In the genomic region with DNA sequence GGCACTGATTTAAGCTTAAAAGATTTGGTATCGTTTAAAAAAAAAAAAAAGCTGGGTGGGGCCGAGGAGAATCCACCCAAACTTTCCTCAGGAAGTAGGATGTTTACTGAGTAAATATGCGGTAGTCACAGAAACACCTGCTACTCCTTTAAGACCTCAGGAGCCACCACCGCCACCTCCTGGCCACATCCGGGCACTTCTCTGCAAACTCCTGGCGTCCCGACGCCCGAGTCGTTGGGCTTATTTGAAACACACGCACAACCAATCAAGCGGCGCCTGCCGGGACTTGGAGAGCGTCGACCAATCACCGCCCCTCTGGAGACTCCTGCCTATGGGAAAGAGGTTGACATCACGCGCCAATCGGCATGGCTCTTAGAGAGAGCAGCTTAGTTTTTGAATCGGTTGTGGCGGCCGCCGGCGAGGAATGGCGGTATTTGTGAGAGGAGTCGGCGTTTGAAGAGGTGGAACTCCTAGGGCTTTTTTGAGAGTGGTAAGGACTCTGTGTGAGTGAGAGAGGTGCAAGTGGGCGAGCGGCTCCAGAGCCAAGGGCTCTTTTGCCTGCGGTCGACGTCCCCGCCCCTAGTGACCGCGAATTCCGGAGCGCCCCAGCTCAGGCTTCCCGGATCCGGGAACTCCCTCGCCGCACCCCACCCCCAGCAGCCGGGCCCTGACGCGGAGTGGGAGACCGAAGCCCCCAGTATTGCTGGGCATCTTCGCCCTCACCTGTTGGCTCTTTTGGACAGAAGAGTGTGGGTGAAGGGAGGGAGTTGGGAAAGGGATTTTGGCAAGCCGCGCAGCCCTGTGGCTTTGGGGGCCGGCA, we compare ENCODE assay signal across 1 cellular context.
TF ChIP-seq lines count a peak whose summit lies in the region.

A gene with protein sequence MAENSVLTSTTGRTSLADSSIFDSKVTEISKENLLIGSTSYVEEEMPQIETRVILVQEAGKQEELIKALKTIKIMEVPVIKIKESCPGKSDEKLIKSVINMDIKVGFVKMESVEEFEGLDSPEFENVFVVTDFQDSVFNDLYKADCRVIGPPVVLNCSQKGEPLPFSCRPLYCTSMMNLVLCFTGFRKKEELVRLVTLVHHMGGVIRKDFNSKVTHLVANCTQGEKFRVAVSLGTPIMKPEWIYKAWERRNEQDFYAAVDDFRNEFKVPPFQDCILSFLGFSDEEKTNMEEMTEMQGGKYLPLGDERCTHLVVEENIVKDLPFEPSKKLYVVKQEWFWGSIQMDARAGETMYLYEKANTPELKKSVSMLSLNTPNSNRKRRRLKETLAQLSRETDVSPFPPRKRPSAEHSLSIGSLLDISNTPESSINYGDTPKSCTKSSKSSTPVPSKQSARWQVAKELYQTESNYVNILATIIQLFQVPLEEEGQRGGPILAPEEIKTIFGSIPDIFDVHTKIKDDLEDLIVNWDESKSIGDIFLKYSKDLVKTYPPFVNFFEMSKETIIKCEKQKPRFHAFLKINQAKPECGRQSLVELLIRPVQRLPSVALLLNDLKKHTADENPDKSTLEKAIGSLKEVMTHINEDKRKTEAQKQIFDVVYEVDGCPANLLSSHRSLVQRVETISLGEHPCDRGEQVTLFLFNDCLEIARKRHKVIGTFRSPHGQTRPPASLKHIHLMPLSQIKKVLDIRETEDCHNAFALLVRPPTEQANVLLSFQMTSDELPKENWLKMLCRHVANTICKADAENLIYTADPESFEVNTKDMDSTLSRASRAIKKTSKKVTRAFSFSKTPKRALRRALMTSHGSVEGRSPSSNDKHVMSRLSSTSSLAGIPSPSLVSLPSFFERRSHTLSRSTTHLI (plus strand): TSS at position 359 of the 820 bp plus-strand sequence. CDS start 3,805 bp downstream, outside the sequence.

TF ChIP-seq in K562, 482 proteins besides CTCF, POLR2A, EP300 and RAD21 (continued from another document and continues in another):
- TF ChIP-seq, protein P1, sequence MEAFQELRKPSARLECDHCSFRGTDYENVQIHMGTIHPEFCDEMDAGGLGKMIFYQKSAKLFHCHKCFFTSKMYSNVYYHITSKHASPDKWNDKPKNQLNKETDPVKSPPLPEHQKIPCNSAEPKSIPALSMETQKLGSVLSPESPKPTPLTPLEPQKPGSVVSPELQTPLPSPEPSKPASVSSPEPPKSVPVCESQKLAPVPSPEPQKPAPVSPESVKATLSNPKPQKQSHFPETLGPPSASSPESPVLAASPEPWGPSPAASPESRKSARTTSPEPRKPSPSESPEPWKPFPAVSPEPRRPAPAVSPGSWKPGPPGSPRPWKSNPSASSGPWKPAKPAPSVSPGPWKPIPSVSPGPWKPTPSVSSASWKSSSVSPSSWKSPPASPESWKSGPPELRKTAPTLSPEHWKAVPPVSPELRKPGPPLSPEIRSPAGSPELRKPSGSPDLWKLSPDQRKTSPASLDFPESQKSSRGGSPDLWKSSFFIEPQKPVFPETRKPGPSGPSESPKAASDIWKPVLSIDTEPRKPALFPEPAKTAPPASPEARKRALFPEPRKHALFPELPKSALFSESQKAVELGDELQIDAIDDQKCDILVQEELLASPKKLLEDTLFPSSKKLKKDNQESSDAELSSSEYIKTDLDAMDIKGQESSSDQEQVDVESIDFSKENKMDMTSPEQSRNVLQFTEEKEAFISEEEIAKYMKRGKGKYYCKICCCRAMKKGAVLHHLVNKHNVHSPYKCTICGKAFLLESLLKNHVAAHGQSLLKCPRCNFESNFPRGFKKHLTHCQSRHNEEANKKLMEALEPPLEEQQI (IDR thresholded peaks at IDR 0.05): peak; percentile 99
- TF ChIP-seq SMARCA5 (IDR thresholded peaks at IDR 0.05) (no peak), MYC (IDR thresholded peaks at IDR 0.05; ENCODE audit: low read depth, low read length) (peak; percentile 79), MYC (CRISPR knock-in tag; IDR thresholded peaks at IDR 0.05; ENCODE audit: borderline replicate concordance, low read depth) (0 out of 2 replicates have a peak, but pooled peaks have one; percentile 54), FOXJ3 (CRISPR knock-in tag; IDR thresholded peaks at IDR 0.05) (peak; percentile 98), ZBTB17 (CRISPR knock-in tag; IDR thresholded peaks at IDR 0.05) (0 out of 2 replicates have a peak, but pooled peaks have one; percentile 12), BRCA1 (IDR thresholded peaks at IDR 0.05) (no peak), BRCA1 (CRISPR knock-in tag; IDR thresholded peaks at IDR 0.05) (no peak; the same call in 1 of the 2 replicates), NUFIP1 (IDR thresholded peaks at IDR 0.05; ENCODE audit: partially characterized antibody) (no peak), ETV6 (IDR thresholded peaks at IDR 0.05; ENCODE audit: borderline replicate concordance in 1 of 2, low read depth in 2 of 2, low read length in 1 of 2) (0 out of 4 replicates have a peak, but pooled peaks of 1 of the 2 experiments have one; percentile 14), ETV6 (CRISPR knock-in tag; IDR thresholded peaks at IDR 0.05; ENCODE audit: borderline replicate concordance) (no peak), ZSCAN29 (IDR thresholded peaks at IDR 0.05) (no peak), JUND (IDR thresholded peaks at IDR 0.05; ENCODE audit: borderline replicate concordance, low read depth, low read length) (peak; percentile 57), JUND (tag; IDR thresholded peaks at IDR 0.05; ENCODE audit: borderline replicate concordance, low read depth, low read length) (0 out of 3 replicates have a peak, but pooled peaks have one; percentile 9), ZFX (CRISPR knock-in tag; IDR thresholded peaks at IDR 0.05) (peak; percentile 76), HNRNPLL (IDR thresholded peaks at IDR 0.05; ENCODE audit: low read depth, low read length, poor library complexity, severe bottlenecking) (peak; percentile 72), PML (IDR thresholded peaks at IDR 0.05; ENCODE audit: low read length) (peak; percentile 51; the same call in 1 of the 2 replicates), NR2C2 (CRISPR knock-in tag; IDR thresholded peaks at IDR 0.05) (no peak), NR2C2 (tag; IDR thresholded peaks at IDR 0.05) (0 out of 2 replicates have a peak, but pooled peaks have one; percentile 7), IRF2 (CRISPR knock-in tag; IDR thresholded peaks at IDR 0.05) (no peak), GTF2F1 (IDR thresholded peaks at IDR 0.05; ENCODE audit: low read depth, low read length) (peak; percentile 61; the same call in 1 of the 2 replicates), PCBP2 (IDR thresholded peaks at IDR 0.05; ENCODE audit: low read depth, low read length, poor library complexity, severe bottlenecking) (no peak), SRSF9 (IDR thresholded peaks at IDR 0.05; ENCODE audit: borderline replicate concordance, low read depth, low read length) (no peak), MBD2 (IDR thresholded peaks at IDR 0.05; ENCODE audit: borderline replicate concordance, low read depth) (peak; percentile 81), RFX1 (IDR thresholded peaks at IDR 0.05) (peak; percentile 83), RBM25 (IDR thresholded peaks at IDR 0.05; ENCODE audit: low read depth, low read length, severe bottlenecking) (peak; percentile 90), PHF20 (IDR thresholded peaks at IDR 0.05; ENCODE audit: partially characterized antibody) (peak; percentile 91), MYBL2 (IDR thresholded peaks at IDR 0.05; ENCODE audit: low read depth) (peak; percentile 99), MYBL2 (CRISPR knock-in tag; IDR thresholded peaks at IDR 0.05; ENCODE audit: borderline replicate concordance) (peak; percentile 97; the same call in 1 of the 2 replicates), ARNT (IDR thresholded peaks at IDR 0.05) (peak; percentile 51 to 68; a peak in 1 of 4 replicates), SREBF1 (IDR thresholded peaks at IDR 0.05; ENCODE audit: borderline replicate concordance, low read depth, low read length) (no peak), FOXM1 (IDR thresholded peaks at IDR 0.05; ENCODE audit: low read depth) (peak; percentile 100), FOXM1 (CRISPR knock-in tag; IDR thresholded peaks at IDR 0.05; ENCODE audit: low read depth) (peak; percentile 99), RCOR1 (IDR thresholded peaks at IDR 0.05; ENCODE audit: borderline replicate concordance in 1 of 2, low read depth in 2 of 2, low read length in 2 of 2) (peak in 1 of 2 experiments; percentile 81; a peak in 3 of 4 replicates)
- TF ChIP-seq, protein P2, sequence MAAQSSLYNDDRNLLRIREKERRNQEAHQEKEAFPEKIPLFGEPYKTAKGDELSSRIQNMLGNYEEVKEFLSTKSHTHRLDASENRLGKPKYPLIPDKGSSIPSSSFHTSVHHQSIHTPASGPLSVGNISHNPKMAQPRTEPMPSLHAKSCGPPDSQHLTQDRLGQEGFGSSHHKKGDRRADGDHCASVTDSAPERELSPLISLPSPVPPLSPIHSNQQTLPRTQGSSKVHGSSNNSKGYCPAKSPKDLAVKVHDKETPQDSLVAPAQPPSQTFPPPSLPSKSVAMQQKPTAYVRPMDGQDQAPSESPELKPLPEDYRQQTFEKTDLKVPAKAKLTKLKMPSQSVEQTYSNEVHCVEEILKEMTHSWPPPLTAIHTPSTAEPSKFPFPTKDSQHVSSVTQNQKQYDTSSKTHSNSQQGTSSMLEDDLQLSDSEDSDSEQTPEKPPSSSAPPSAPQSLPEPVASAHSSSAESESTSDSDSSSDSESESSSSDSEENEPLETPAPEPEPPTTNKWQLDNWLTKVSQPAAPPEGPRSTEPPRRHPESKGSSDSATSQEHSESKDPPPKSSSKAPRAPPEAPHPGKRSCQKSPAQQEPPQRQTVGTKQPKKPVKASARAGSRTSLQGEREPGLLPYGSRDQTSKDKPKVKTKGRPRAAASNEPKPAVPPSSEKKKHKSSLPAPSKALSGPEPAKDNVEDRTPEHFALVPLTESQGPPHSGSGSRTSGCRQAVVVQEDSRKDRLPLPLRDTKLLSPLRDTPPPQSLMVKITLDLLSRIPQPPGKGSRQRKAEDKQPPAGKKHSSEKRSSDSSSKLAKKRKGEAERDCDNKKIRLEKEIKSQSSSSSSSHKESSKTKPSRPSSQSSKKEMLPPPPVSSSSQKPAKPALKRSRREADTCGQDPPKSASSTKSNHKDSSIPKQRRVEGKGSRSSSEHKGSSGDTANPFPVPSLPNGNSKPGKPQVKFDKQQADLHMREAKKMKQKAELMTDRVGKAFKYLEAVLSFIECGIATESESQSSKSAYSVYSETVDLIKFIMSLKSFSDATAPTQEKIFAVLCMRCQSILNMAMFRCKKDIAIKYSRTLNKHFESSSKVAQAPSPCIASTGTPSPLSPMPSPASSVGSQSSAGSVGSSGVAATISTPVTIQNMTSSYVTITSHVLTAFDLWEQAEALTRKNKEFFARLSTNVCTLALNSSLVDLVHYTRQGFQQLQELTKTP (IDR thresholded peaks at IDR 0.05; ENCODE audit: low read depth in 1 of 2, partially characterized antibody in 2 of 2): peak in 1 of 2 experiments; percentile 65
- TF ChIP-seq, protein P3, sequence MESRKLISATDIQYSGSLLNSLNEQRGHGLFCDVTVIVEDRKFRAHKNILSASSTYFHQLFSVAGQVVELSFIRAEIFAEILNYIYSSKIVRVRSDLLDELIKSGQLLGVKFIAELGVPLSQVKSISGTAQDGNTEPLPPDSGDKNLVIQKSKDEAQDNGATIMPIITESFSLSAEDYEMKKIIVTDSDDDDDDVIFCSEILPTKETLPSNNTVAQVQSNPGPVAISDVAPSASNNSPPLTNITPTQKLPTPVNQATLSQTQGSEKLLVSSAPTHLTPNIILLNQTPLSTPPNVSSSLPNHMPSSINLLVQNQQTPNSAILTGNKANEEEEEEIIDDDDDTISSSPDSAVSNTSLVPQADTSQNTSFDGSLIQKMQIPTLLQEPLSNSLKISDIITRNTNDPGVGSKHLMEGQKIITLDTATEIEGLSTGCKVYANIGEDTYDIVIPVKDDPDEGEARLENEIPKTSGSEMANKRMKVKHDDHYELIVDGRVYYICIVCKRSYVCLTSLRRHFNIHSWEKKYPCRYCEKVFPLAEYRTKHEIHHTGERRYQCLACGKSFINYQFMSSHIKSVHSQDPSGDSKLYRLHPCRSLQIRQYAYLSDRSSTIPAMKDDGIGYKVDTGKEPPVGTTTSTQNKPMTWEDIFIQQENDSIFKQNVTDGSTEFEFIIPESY (CRISPR knock-in tag; IDR thresholded peaks at IDR 0.05): no peak; the same call in 1 of the 2 replicates
- TF ChIP-seq, protein P4, sequence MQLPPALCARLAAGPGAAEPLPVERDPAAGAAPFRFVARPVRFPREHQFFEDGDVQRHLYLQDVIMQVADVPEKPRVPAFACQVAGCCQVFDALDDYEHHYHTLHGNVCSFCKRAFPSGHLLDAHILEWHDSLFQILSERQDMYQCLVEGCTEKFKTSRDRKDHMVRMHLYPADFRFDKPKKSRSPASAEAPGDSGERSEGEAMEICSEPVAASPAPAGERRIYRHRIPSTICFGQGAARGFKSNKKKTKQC (CRISPR knock-in tag; IDR thresholded peaks at IDR 0.05): peak; percentile 62; the same call in 1 of the 2 replicates
- TF ChIP-seq, protein P5, sequence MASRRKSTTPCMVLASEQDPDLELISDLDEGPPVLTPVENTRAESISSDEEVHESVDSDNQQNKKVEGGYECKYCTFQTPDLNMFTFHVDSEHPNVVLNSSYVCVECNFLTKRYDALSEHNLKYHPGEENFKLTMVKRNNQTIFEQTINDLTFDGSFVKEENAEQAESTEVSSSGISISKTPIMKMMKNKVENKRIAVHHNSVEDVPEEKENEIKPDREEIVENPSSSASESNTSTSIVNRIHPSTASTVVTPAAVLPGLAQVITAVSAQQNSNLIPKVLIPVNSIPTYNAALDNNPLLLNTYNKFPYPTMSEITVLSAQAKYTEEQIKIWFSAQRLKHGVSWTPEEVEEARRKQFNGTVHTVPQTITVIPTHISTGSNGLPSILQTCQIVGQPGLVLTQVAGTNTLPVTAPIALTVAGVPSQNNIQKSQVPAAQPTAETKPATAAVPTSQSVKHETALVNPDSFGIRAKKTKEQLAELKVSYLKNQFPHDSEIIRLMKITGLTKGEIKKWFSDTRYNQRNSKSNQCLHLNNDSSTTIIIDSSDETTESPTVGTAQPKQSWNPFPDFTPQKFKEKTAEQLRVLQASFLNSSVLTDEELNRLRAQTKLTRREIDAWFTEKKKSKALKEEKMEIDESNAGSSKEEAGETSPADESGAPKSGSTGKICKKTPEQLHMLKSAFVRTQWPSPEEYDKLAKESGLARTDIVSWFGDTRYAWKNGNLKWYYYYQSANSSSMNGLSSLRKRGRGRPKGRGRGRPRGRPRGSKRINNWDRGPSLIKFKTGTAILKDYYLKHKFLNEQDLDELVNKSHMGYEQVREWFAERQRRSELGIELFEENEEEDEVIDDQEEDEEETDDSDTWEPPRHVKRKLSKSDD (conservative IDR thresholded peaks at IDR 0.05; ENCODE audit: low read length): no peak
- TF ChIP-seq, protein P6, sequence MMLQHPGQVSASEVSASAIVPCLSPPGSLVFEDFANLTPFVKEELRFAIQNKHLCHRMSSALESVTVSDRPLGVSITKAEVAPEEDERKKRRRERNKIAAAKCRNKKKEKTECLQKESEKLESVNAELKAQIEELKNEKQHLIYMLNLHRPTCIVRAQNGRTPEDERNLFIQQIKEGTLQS (IDR thresholded peaks at IDR 0.05): peak; percentile 18; the same call in 1 of the 2 replicates
- TF ChIP-seq, protein P6 (CRISPR knock-in tag; conservative IDR thresholded peaks at IDR 0.05): no peak; the same call in 1 of the 2 replicates
- TF ChIP-seq, protein P7, sequence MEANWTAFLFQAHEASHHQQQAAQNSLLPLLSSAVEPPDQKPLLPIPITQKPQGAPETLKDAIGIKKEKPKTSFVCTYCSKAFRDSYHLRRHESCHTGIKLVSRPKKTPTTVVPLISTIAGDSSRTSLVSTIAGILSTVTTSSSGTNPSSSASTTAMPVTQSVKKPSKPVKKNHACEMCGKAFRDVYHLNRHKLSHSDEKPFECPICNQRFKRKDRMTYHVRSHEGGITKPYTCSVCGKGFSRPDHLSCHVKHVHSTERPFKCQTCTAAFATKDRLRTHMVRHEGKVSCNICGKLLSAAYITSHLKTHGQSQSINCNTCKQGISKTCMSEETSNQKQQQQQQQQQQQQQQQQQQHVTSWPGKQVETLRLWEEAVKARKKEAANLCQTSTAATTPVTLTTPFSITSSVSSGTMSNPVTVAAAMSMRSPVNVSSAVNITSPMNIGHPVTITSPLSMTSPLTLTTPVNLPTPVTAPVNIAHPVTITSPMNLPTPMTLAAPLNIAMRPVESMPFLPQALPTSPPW (CRISPR knock-in tag; IDR thresholded peaks at IDR 0.05): peak; percentile 61
